19 cellular contexts compared by ENCODE assay signal in the genomic region with DNA sequence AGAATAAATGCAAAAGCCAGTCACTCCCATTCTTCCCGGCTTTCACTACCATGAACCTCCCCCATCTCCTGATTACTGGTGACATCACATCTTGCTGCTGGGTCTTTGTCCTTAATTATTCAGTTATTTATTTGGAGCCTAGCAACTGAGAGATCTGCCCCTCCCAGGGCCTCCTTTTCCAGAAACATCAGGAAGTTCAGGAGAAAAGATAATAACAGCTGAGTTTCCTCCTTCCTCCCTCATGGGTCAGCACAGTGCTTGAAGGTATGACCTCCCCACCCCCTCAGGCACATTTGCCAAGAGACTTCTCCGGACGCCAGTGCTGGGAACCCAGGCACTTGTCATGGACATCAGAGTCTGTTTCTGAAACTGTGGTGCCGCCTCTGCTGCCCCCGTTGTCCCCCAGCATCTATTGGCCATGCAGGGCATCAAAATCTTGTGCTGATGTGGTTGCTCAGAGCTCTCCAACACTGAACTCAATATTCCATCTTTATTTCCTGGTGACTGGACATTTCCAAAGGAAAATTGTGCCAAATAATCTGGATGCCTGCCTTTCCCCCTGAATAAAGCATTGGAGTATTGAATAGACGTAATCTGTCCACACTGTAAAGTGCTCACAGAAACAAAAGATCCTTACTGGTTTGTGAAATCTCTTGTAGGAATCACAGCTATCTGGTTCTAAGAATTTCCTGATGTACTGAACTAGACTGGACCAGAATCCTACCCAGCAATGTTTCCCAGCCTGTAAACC.
DNase-seq lines count a peak whose midpoint lies in the region; ATAC-seq and TF ChIP-seq lines count a peak whose summit lies in the region.
"Had no signal": no experiment of that assay in that cellular context is flagged by ENCODE, and none has a peak within 500 bp of the region (broad histone marks: within the 10 kb centered on the region; RNA-seq: fewer than 3 reads in every experiment).

No MANE protein-coding gene starts in this region.

- TF ChIP-seq CTCF in right atrium auricular region (IDR thresholded peaks at IDR 0.05) = no peak
- TF ChIP-seq CTCF in OCI-LY7 (conservative IDR thresholded peaks at IDR 0.05; ENCODE audit: low read length) = no peak

- peak; percentile 22 for DNase-seq in ELF-1 (ENCODE audit: low read depth, low spot score)
- DNase-seq in dermis blood vessel endothelial cell = peak; percentile 87
- peak; percentile 61 for DNase-seq in right atrium auricular region (ENCODE audit: low spot score)
- no peak for DNase-seq in OCI-LY7 (ENCODE audit: low spot score)
- DNase-seq in NCI-H1417 (lab: John Stamatoyannopoulos, UW) = no peak
- DNase-seq: C1 segment of cervical spinal cord, DND-41, GDM1, NCI-H1092, NCI-H2227 treated with DMSO at 0.1 percent for 48 hours, NCI-H524, Peyer's patch, SHP77 treated with DMSO at 0.1 percent for 48 hours had no signal

- H3K4me2 ChIP-seq in OCI-LY7 (ENCODE audit: low read length) = no peak overlapping the region
- H3K4me2 ChIP-seq: A549, KMS-11 had no signal

- 77 to 79% methylated on average over 4 to 6 of the region's 6 CpGs for WGBS in mesodermal cell (ENCODE audit: insufficient coverage in 2 of 2), 2 experiments

- no peaks in the 10 kb centered on the region for H3K36me3 ChIP-seq in right atrium auricular region
- H3K36me3 ChIP-seq in mesodermal cell (ENCODE audit: control insufficient read depth, insufficient read depth, low read length) = no peaks in the 10 kb centered on the region
- no peaks in the 10 kb centered on the region for H3K36me3 ChIP-seq in OCI-LY7 (ENCODE audit: insufficient read depth, low read length)
- H3K36me3 ChIP-seq: Peyer's patch had no signal

- H3K9me3 ChIP-seq in right atrium auricular region (peaks cover 0 to 7% of the 10 kb centered on the region in 2 donors), mesodermal cell (ENCODE audit: control insufficient read depth, low read length) (no peaks in the 10 kb centered on the region), OCI-LY7 (ENCODE audit: low read length) (no peaks in the 10 kb centered on the region)
- H3K9me3 ChIP-seq: A549, Peyer's patch had no signal

- H3K27ac ChIP-seq in right atrium auricular region (peak overlapping the region in 1 of 2 donors; percentile 48), mesodermal cell (ENCODE audit: low read depth, low read length, severe bottlenecking) (peak overlapping the region; percentile 81), OCI-LY7 (ENCODE audit: low read depth, low read length, poor library complexity, severe bottlenecking) (no peak overlapping the region)
- H3K27ac ChIP-seq: A549, KMS-11, Peyer's patch had no signal

- ATAC-seq in HG02852 (IDR thresholded peaks at IDR 0.05; ENCODE audit: unreplicated experiment) = no peak
- ATAC-seq in HG03571 (IDR thresholded peaks at IDR 0.05; ENCODE audit: unreplicated experiment) = no peak
- ATAC-seq: A549, GM12878 had no signal

- CTCF ChIA-PET in OCI-LY7 (lab: Charles Lee; ENCODE audit: unreplicated experiment) = no interaction called here

- no peaks in the 10 kb centered on the region for H3K27me3 ChIP-seq in right atrium auricular region
- H3K27me3 ChIP-seq: Peyer's patch had no signal

- H3K4me1 ChIP-seq in right atrium auricular region (peaks cover 0 to 9% of the 10 kb centered on the region in 2 donors), mesodermal cell (ENCODE audit: control insufficient read depth, insufficient read depth, low read length, poor library complexity, severe bottlenecking) (peaks cover 13% of the 10 kb centered on the region), OCI-LY7 (ENCODE audit: insufficient read depth, low read length, poor library complexity, severe bottlenecking) (no peaks in the 10 kb centered on the region)
- H3K4me1 ChIP-seq: Peyer's patch had no signal

- no peaks in the 10 kb centered on the region for H3K79me2 ChIP-seq in OCI-LY7 (ENCODE audit: insufficient read depth, low read depth, low read length)

- POLR2A ChIA-PET in OCI-LY7 (lab: Charles Lee) = interaction anchor here (0.6 kb wide), 1 partner anchor 1568 kb away, joined by 3 read pairs; no protein-coding TSS in a partner anchor

- no peak overlapping the region for H2AFZ ChIP-seq in OCI-LY7 (ENCODE audit: low read length)

- H3K9me2 ChIP-seq in OCI-LY7 (ENCODE audit: insufficient read depth, low read length) = no peaks in the 10 kb centered on the region

- H4K20me1 ChIP-seq in OCI-LY7 (ENCODE audit: insufficient read depth, low read length) = no peaks in the 10 kb centered on the region

- intact Hi-C loops in OCI-LY7 (cut with micrococcal nuclease; ENCODE audit: unreplicated experiment) = no loop called here

- H3K4me3 ChIP-seq in right atrium auricular region = no peak overlapping the region
- no peak overlapping the region for H3K4me3 ChIP-seq in mesodermal cell (ENCODE audit: extremely low read depth, insufficient read depth, low read length, poor library complexity, severe bottlenecking)
- no peak overlapping the region for H3K4me3 ChIP-seq in OCI-LY7 (ENCODE audit: low read depth, low read length, poor library complexity, severe bottlenecking)
- H3K4me3 ChIP-seq: A549, GM12878, Peyer's patch had no signal

- no TSS peak for BruUV-seq in OCI-LY7 (replicated peaks; lab: Mats Ljungman, UMichigan)

Comparison
In these comparisons a context has a peak if more than half of its experiments do, and no peak if none do; other contexts are left out.
1. DNase-seq: peak in ELF-1 (single experiment), dermis blood vessel endothelial cell (single experiment) and right atrium auricular region (single experiment); none in OCI-LY7 (single experiment) and NCI-H1417 (0 of 3).